15 cellular contexts compared by ENCODE assay signal in genomic region chr9:6733831-6734230, GRCh38. TPM values are rescaled to one million over a fixed set of nuclear protein-coding genes. Genes with fewer than 3 reads are reported as not detected.
DNase-seq lines count a peak whose midpoint lies in the region; ATAC-seq and TF ChIP-seq lines count a peak whose summit lies in the region.
"Had no signal": no experiment of that assay in that cellular context is flagged by ENCODE, and none has a peak within 500 bp of the region (broad histone marks: within the 10 kb centered on the region; RNA-seq: fewer than 3 reads in every experiment).

No MANE protein-coding gene starts in this region.

- H3K36me3 Mint-ChIP-seq in memory B cell: peaks cover 2% of the 10 kb centered on the region
- H3K36me3 Mint-ChIP-seq in Calu3 (ENCODE audit: insufficient read depth, unreplicated experiment): no peaks in the 10 kb centered on the region
- H3K36me3 Mint-ChIP-seq: CD4-positive, alpha-beta memory T cell had no signal

- no peak overlapping the region for H3K4me3 ChIP-seq in smooth muscle cell
- no peak overlapping the region for H3K4me3 ChIP-seq in Peyer's patch
- H3K4me3 ChIP-seq: GM12878, GM23248 had no signal

- TF ChIP-seq CTCF in smooth muscle cell (IDR thresholded peaks at IDR 0.05; ENCODE audit: borderline replicate concordance, insufficient read depth, poor library complexity, severe bottlenecking) (no peak), Peyer's patch (IDR thresholded peaks at IDR 0.05) (no peak), Calu3 (IDR thresholded peaks at IDR 0.05; ENCODE audit: unreplicated experiment) (no peak)

- intact Hi-C loops in Calu3 (cut with micrococcal nuclease; ENCODE audit: unreplicated experiment): no loop called here

- ATAC-seq in memory B cell (ENCODE audit: low read depth): no peak
- ATAC-seq: GM12878 had no signal

- H3K79me2 ChIP-seq in smooth muscle cell (ENCODE audit: low read depth): no peaks in the 10 kb centered on the region

- H3K9me3 ChIP-seq in smooth muscle cell (replicated peaks; ENCODE audit: low read depth) (no peaks in the 10 kb centered on the region), Peyer's patch (no peaks in the 10 kb centered on the region)
- H3K9me3 ChIP-seq: Caco-2 had no signal

- no peaks in the 10 kb centered on the region for H3F3A ChIP-seq in smooth muscle cell (ENCODE audit: low read depth)

- H3K9me3 Mint-ChIP-seq in memory B cell (no peaks in the 10 kb centered on the region), Calu3 (ENCODE audit: low read depth, unreplicated experiment) (no peaks in the 10 kb centered on the region)
- H3K9me3 Mint-ChIP-seq: CD4-positive, alpha-beta memory T cell had no signal

- H3K27me3 Mint-ChIP-seq in memory B cell: no peaks in the 10 kb centered on the region
- no peaks in the 10 kb centered on the region for H3K27me3 Mint-ChIP-seq in Calu3 (ENCODE audit: unreplicated experiment)
- H3K27me3 Mint-ChIP-seq: CD4-positive, alpha-beta memory T cell had no signal

- peak overlapping the region; percentile 39 for H3K27ac Mint-ChIP-seq in memory B cell
- H3K27ac Mint-ChIP-seq in Calu3 (ENCODE audit: unreplicated experiment): no peak overlapping the region
- H3K27ac Mint-ChIP-seq: CD4-positive, alpha-beta memory T cell had no signal

- H3K4me3 Mint-ChIP-seq in memory B cell: no peak overlapping the region
- H3K4me3 Mint-ChIP-seq in Calu3 (ENCODE audit: low read depth, unreplicated experiment): no peak overlapping the region
- H3K4me3 Mint-ChIP-seq: CD4-positive, alpha-beta memory T cell had no signal

- DNase-seq in ELF-1 (ENCODE audit: low read depth, low spot score) (peak; percentile 6), memory B cell (ENCODE audit: low spot score in 2 of 2) (no peak), smooth muscle cell (lab: John Stamatoyannopoulos, UW; ENCODE audit: unreplicated experiment) (no peak), Peyer's patch (no peak), Calu3 (no peak)
- DNase-seq in stimulated activated CD4-positive, alpha-beta T cell treated with anti-CD3 and anti-CD28 coated beads, Interleukin-2, amount 100 ng/mL, for 48 hours: no peak
- DNase-seq: C1 segment of cervical spinal cord; Caco-2; CD4-positive, alpha-beta memory T cell; DMS 273 treated with DMSO at 0.1 percent for 48 hours; DMS79; GM23248; H7; HCEC 1CT had no signal

- H3K27ac ChIP-seq in smooth muscle cell (ENCODE audit: low read depth) (peak overlapping the region; percentile 90), Peyer's patch (no peak overlapping the region)
- H3K27ac ChIP-seq: GM23248 had no signal

- peaks cover 4% of the 10 kb centered on the region for H3K4me1 ChIP-seq in smooth muscle cell (ENCODE audit: low read depth)
- no peaks in the 10 kb centered on the region for H3K4me1 ChIP-seq in Peyer's patch
- H3K4me1 ChIP-seq: Caco-2 had no signal

- H2AFZ ChIP-seq in smooth muscle cell (ENCODE audit: low read depth): peak overlapping the region; percentile 86
- H2AFZ ChIP-seq: GM23248 had no signal

- CTCF ChIA-PET in Calu3 (lab: Charles Lee): no interaction called here

- no peak for TF ChIP-seq POLR2A in Peyer's patch (IDR thresholded peaks at IDR 0.05)

- H3K4me2 ChIP-seq in smooth muscle cell: no peak overlapping the region

- WGBS in smooth muscle cell (ENCODE audit: low lambda C conversion rate): 9% methylated on average over 6 of the region's 6 CpGs

- H3K4me1 Mint-ChIP-seq in memory B cell (peaks cover 3% of the 10 kb centered on the region), Calu3 (ENCODE audit: low read depth, unreplicated experiment) (no peaks in the 10 kb centered on the region)
- H3K4me1 Mint-ChIP-seq: CD4-positive, alpha-beta memory T cell had no signal

- no peaks in the 10 kb centered on the region for H4K20me1 ChIP-seq in smooth muscle cell (ENCODE audit: low read depth)

- peak overlapping the region; percentile 78 for H3K9ac ChIP-seq in smooth muscle cell (ENCODE audit: low read depth)
- H3K9ac ChIP-seq: GM23248 had no signal

- BruUV-seq in Calu3 (replicated peaks; lab: Mats Ljungman, UMichigan): no TSS peak

- H3K27me3 ChIP-seq in smooth muscle cell (ENCODE audit: low read depth): no peaks in the 10 kb centered on the region
- H3K27me3 ChIP-seq in Peyer's patch: no peaks in the 10 kb centered on the region

- H3K36me3 ChIP-seq in smooth muscle cell (ENCODE audit: low read depth) (no peaks in the 10 kb centered on the region), Peyer's patch (no peaks in the 10 kb centered on the region)

RNA-seq across cellular contexts. Expression of gene KDM4C, which starts 23.9 kb away (rescaled TPM):
- total RNA-seq in smooth muscle cell (20.2 and 39.7 TPM in 2 replicates), Peyer's patch (100 to 1,000 TPM in 3 of 4 donors, 10 to 100 TPM in 1; 90.7 to 125 (median 107) TPM), Calu3 (2022) (16.2 and 20.2 TPM in 2 replicates)
- polyA plus RNA-seq in smooth muscle cell: 7.3 and 7.5 TPM in 2 replicates
